In genomic region chr3:195212033-195212748, GRCh38 we compare ENCODE assay signal across 16 cellular contexts.
"Had no signal": no experiment of that assay in that cellular context is flagged by ENCODE, and none has a peak within 500 bp of the region (broad histone marks: within the 10 kb centered on the region; RNA-seq: fewer than 3 reads in every experiment).

No MANE protein-coding gene starts in this region.

- ATAC-seq: activated CD4-positive, CD25-positive, alpha-beta regulatory T cell treated with anti-CD3 and anti-CD28 coated beads, Interleukin-2, amount 50 U/mL, for 24 hours; activated CD8-positive, alpha-beta T cell treated with anti-CD3 and anti-CD28 coated beads, Interleukin-2, amount 10 ng/mL, durations not matched to agents 7 days and 5 days; psoas muscle; right cardiac atrium; stimulated activated effector memory CD8-positive, alpha-beta T cell treated with anti-CD3 and anti-CD28 coated beads, Interleukin-12 subunit alpha, Interleukin-12 subunit beta, amount 100 ng/mL, for 72 hours had no signal

- H3K27ac ChIP-seq: psoas muscle had no signal

- H3K9me3 ChIP-seq: adrenal gland, psoas muscle had no signal

- H3K27me3 ChIP-seq: adrenal gland had no signal

- H3K4me3 ChIP-seq: adrenal gland, psoas muscle had no signal

- DNase-seq: activated CD4-positive, alpha-beta T cell treated with anti-CD3 and anti-CD28 coated beads, Interleukin-2, amount 10 ng/mL, durations not matched to agents 7 days and 5 days; activated CD8-positive, alpha-beta T cell treated with anti-CD3 and anti-CD28 coated beads, Interleukin-2, amount 10 ng/mL, durations not matched to agents 7 days and 5 days; activated T-cell treated with anti-CD3 and anti-CD28 coated beads, Interleukin-2, amount 50 U/mL, for 24 hours; dermis blood vessel endothelial cell; effector memory CD4-positive, alpha-beta T cell; foreskin fibroblast; glutamatergic neuron; hippocampal formation; mammary epithelial cell; psoas muscle; small intestine; stimulated activated CD4-positive, alpha-beta T cell treated with anti-CD3 and anti-CD28 coated beads, Interleukin-4, amount 100 ng/mL, for 1 hour had no signal

- H3K36me3 ChIP-seq: adrenal gland had no signal
